36 cellular contexts compared by ENCODE assay signal in the genomic region with DNA sequence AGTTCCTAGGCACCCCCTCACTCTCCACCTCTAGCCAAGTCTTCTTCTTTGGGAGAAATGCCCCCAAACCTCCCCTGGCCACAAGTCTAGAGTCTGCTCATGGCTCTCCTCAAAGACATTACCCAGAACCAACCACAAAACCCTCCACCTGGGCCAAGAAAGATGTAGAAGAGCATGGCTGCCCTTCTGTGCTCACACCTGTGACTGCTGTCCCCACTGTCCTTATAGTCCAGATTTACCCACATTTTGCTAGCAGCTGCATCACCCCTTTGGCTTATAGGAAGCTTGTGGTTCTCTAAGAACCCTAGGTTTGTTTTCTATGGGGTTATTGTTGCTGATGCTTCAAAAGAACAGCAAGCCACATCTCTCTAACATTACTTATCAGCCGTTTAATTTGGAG. TPM values are rescaled to one million over a fixed set of nuclear protein-coding genes. Genes with fewer than 3 reads are reported as not detected.
"Had no signal": no experiment of that assay in that cellular context is flagged by ENCODE, and none has a peak within 500 bp of the region (broad histone marks: within the 10 kb centered on the region; RNA-seq: fewer than 3 reads in every experiment).

No MANE protein-coding gene starts in this region.

- DNase-seq: activated B cell treated with CpG ODN at 0.5 μM for 24 hours; activated CD4-positive, alpha-beta memory T cell treated with anti-CD3 and anti-CD28 coated beads for 36 hours; activated CD4-positive, alpha-beta T cell treated with anti-CD3 and anti-CD28 coated beads for 4 hours; activated CD4-positive, alpha-beta T cell treated with anti-CD3 and anti-CD28 coated beads, Interleukin-2, amount 10 ng/mL, durations not matched to agents 24 days and 14 days; activated CD4-positive, alpha-beta T cell treated with anti-CD3 and anti-CD28 coated beads, Interleukin-2, amount 50 U/mL, for 1 hour; activated CD4-positive, alpha-beta T cell treated with anti-CD3 and anti-CD28 coated beads, Interleukin-2, amount 50 U/mL, for 4 hours; activated CD4-positive, CD25-positive, alpha-beta regulatory T cell treated with anti-CD3 and anti-CD28 coated beads, Interleukin-2, amount 50 U/mL, for 72 hours; activated CD8-positive, alpha-beta memory T cell treated with anti-CD3 and anti-CD28 coated beads, Interleukin-2, amount 50 U/mL, for 4 hours; activated CD8-positive, alpha-beta T cell treated with anti-CD3 and anti-CD28 coated beads for 36 hours; activated effector memory CD4-positive, alpha-beta T cell treated with anti-CD3 and anti-CD28 coated beads, Interleukin-2, amount 50 U/mL, for 16 hours; activated gamma-delta T cell treated with Interleukin-2 at 50 U/mL for 16 hours; activated naive CD4-positive, alpha-beta T cell; activated naive CD4-positive, alpha-beta T cell treated with anti-CD3 and anti-CD28 coated beads for 36 hours; activated naive CD4-positive, alpha-beta T cell treated with anti-CD3 and anti-CD28 coated beads, Interleukin-2, amount 50 U/mL, for 16 hours; activated naive CD8-positive, alpha-beta T cell treated with anti-CD3 and anti-CD28 coated beads for 36 hours; activated T-cell treated with anti-CD3 and anti-CD28 coated beads for 4 hours; activated T-cell treated with anti-CD3 and anti-CD28 coated beads, Interleukin-2, amount 50 U/mL, for 1 hour; activated T-cell treated with anti-CD3 and anti-CD28 coated beads, Interleukin-2, amount 50 U/mL, for 4 hours; activated T-cell treated with anti-CD3 and anti-CD28 coated beads, Interleukin-2, amount 50 U/mL, for 72 hours; adrenal gland; amniotic stem cell; aorta; body of pancreas; brain microvascular endothelial cell; central memory CD4-positive, alpha-beta T cell; T-helper 1 cell; T-helper 2 cell; T-helper 9 cell had no signal

- H3K27ac Mint-ChIP-seq: activated B cell treated with CpG ODN at 0.5 μM for 24 hours; activated CD4-positive, alpha-beta memory T cell treated with anti-CD3 and anti-CD28 coated beads for 36 hours; activated CD4-positive, alpha-beta T cell treated with anti-CD3 and anti-CD28 coated beads, Interleukin-2, amount 10 ng/mL, durations not matched to agents 24 days and 14 days; activated CD8-positive, alpha-beta T cell treated with anti-CD3 and anti-CD28 coated beads for 36 hours; activated naive CD4-positive, alpha-beta T cell treated with anti-CD3 and anti-CD28 coated beads for 36 hours; activated naive CD4-positive, alpha-beta T cell treated with anti-CD3 and anti-CD28 coated beads, Interleukin-2, amount 50 U/mL, for 72 hours; activated naive CD8-positive, alpha-beta T cell treated with anti-CD3 and anti-CD28 coated beads for 36 hours; activated T-cell treated with anti-CD3 and anti-CD28 coated beads, Interleukin-2, amount 50 U/mL, for 72 hours; activated T-helper 1 cell treated with anti-CD3 and anti-CD28 coated beads, Interleukin-12 subunit alpha, Interleukin-12 subunit beta, Interleukin-2, Interleukin-4 antibody, amounts not matched to agents 30 ng/mL and 10 ng/mL and 1 ng/mL, durations not matched to agents 14 hours and 24 hours and 36 hours; activated T-helper 17 cell treated with anti-CD3 and anti-CD28 coated beads, Interleukin-2, amount 50 U/mL, for 72 hours; T-helper 1 cell treated with Interleukin-12 subunit alpha and Interleukin-12 subunit beta and Interleukin-4 antibody, amounts not matched to agents 30 μg/mL and 1 μg/mL, for 36 hours; T-helper 2 cell treated with Interferon-gamma antibody and Interleukin-4, amounts not matched to agents 5 μg/mL and 100 μg/mL, for 36 hours had no signal

- H3K9me3 Mint-ChIP-seq: activated CD4-positive, alpha-beta memory T cell treated with anti-CD3 and anti-CD28 coated beads for 36 hours; activated CD4-positive, alpha-beta T cell treated with anti-CD3 and anti-CD28 coated beads, Interleukin-2, amount 10 ng/mL, durations not matched to agents 24 days and 14 days; activated CD8-positive, alpha-beta T cell treated with anti-CD3 and anti-CD28 coated beads for 36 hours; activated naive CD4-positive, alpha-beta T cell treated with anti-CD3 and anti-CD28 coated beads for 36 hours; activated naive CD4-positive, alpha-beta T cell treated with anti-CD3 and anti-CD28 coated beads, Interleukin-2, amount 50 U/mL, for 72 hours; activated naive CD8-positive, alpha-beta T cell treated with anti-CD3 and anti-CD28 coated beads for 36 hours; activated T-cell treated with anti-CD3 and anti-CD28 coated beads, Interleukin-2, amount 50 U/mL, for 4 hours; activated T-cell treated with anti-CD3 and anti-CD28 coated beads, Interleukin-2, amount 50 U/mL, for 72 hours; activated T-helper 1 cell treated with anti-CD3 and anti-CD28 coated beads, Interleukin-12 subunit alpha, Interleukin-12 subunit beta, Interleukin-2, Interleukin-4 antibody, amounts not matched to agents 30 ng/mL and 10 ng/mL and 1 ng/mL, durations not matched to agents 14 hours and 24 hours and 36 hours; activated T-helper 17 cell treated with anti-CD3 and anti-CD28 coated beads, Interleukin-2, amount 50 U/mL, for 72 hours; T-helper 1 cell treated with Interleukin-12 subunit alpha and Interleukin-12 subunit beta and Interleukin-4 antibody, amounts not matched to agents 30 μg/mL and 1 μg/mL, for 36 hours; T-helper 2 cell treated with Interferon-gamma antibody and Interleukin-4, amounts not matched to agents 5 μg/mL and 100 μg/mL, for 36 hours had no signal

- H3K4me1 ChIP-seq: adrenal gland, body of pancreas, breast epithelium had no signal

- H3K4me3 ChIP-seq: adrenal gland, body of pancreas, breast epithelium had no signal

- H3K27ac ChIP-seq: adrenal gland, body of pancreas, brain microvascular endothelial cell, breast epithelium, VCaP had no signal

- H3K4me3 Mint-ChIP-seq: activated B cell treated with CpG ODN at 0.5 μM for 24 hours; activated CD4-positive, alpha-beta memory T cell treated with anti-CD3 and anti-CD28 coated beads for 36 hours; activated CD4-positive, alpha-beta T cell treated with anti-CD3 and anti-CD28 coated beads, Interleukin-2, amount 10 ng/mL, durations not matched to agents 24 days and 14 days; activated CD8-positive, alpha-beta T cell treated with anti-CD3 and anti-CD28 coated beads for 36 hours; activated naive CD4-positive, alpha-beta T cell treated with anti-CD3 and anti-CD28 coated beads for 36 hours; activated naive CD8-positive, alpha-beta T cell treated with anti-CD3 and anti-CD28 coated beads for 36 hours; activated T-cell treated with anti-CD3 and anti-CD28 coated beads, Interleukin-2, amount 50 U/mL, for 4 hours; activated T-cell treated with anti-CD3 and anti-CD28 coated beads, Interleukin-2, amount 50 U/mL, for 72 hours; activated T-helper 1 cell treated with anti-CD3 and anti-CD28 coated beads, Interleukin-12 subunit alpha, Interleukin-12 subunit beta, Interleukin-2, Interleukin-4 antibody, amounts not matched to agents 30 ng/mL and 10 ng/mL and 1 ng/mL, durations not matched to agents 14 hours and 24 hours and 36 hours; activated T-helper 17 cell treated with anti-CD3 and anti-CD28 coated beads, Interleukin-2, amount 50 U/mL, for 72 hours; T-helper 1 cell treated with Interleukin-12 subunit alpha and Interleukin-12 subunit beta and Interleukin-4 antibody, amounts not matched to agents 30 μg/mL and 1 μg/mL, for 36 hours; T-helper 2 cell treated with Interferon-gamma antibody and Interleukin-4, amounts not matched to agents 5 μg/mL and 100 μg/mL, for 36 hours had no signal

- H3K36me3 Mint-ChIP-seq: activated CD4-positive, alpha-beta memory T cell treated with anti-CD3 and anti-CD28 coated beads for 36 hours; activated naive CD4-positive, alpha-beta T cell treated with anti-CD3 and anti-CD28 coated beads, Interleukin-2, amount 50 U/mL, for 72 hours; activated naive CD8-positive, alpha-beta T cell treated with anti-CD3 and anti-CD28 coated beads for 36 hours had no signal

- H3K9me3 ChIP-seq: adrenal gland, body of pancreas, breast epithelium had no signal

- ATAC-seq: activated CD8-positive, alpha-beta T cell treated with anti-CD3 and anti-CD28 coated beads for 36 hours; activated naive CD4-positive, alpha-beta T cell treated with anti-CD3 and anti-CD28 coated beads, Interleukin-2, amount 50 U/mL, for 72 hours; activated T-cell treated with anti-CD3 and anti-CD28 coated beads, Interleukin-2, amount 50 U/mL, for 4 hours; activated T-cell treated with anti-CD3 and anti-CD28 coated beads, Interleukin-2, amount 50 U/mL, for 72 hours; activated T-helper 17 cell treated with anti-CD3 and anti-CD28 coated beads, Interleukin-2, amount 50 U/mL, for 72 hours; body of pancreas had no signal

- H3K4me1 Mint-ChIP-seq: activated B cell treated with CpG ODN at 0.5 μM for 24 hours; activated CD4-positive, alpha-beta T cell treated with anti-CD3 and anti-CD28 coated beads, Interleukin-2, amount 10 ng/mL, durations not matched to agents 24 days and 14 days; activated naive CD8-positive, alpha-beta T cell treated with anti-CD3 and anti-CD28 coated beads for 36 hours; activated T-helper 17 cell treated with anti-CD3 and anti-CD28 coated beads, Interleukin-2, amount 50 U/mL, for 72 hours had no signal

- H3K36me3 ChIP-seq: adrenal gland, brain microvascular endothelial cell, breast epithelium had no signal

RNA-seq across cellular contexts. Expression of gene GABBR2, which starts 6.1 kb away (rescaled TPM):
- total RNA-seq: activated B cell treated with CpG ODN at 0.5 μM for 24 hours; activated CD4-positive, alpha-beta memory T cell treated with anti-CD3 and anti-CD28 coated beads for 36 hours; activated CD4-positive, alpha-beta T cell treated with anti-CD3 and anti-CD28 coated beads, Interleukin-2, amount 10 ng/mL, durations not matched to agents 24 days and 14 days; activated CD8-positive, alpha-beta memory T cell treated with anti-CD3 and anti-CD28 coated beads for 36 hours; activated CD8-positive, alpha-beta T cell treated with anti-CD3 and anti-CD28 coated beads for 36 hours; activated naive CD4-positive, alpha-beta T cell treated with anti-CD3 and anti-CD28 coated beads for 36 hours; activated naive CD4-positive, alpha-beta T cell treated with anti-CD3 and anti-CD28 coated beads, Interleukin-2, amount 50 U/mL, for 72 hours; activated naive CD8-positive, alpha-beta T cell treated with anti-CD3 and anti-CD28 coated beads for 36 hours; activated T-cell treated with anti-CD3 and anti-CD28 coated beads, Interleukin-2, amount 50 U/mL, for 4 hours; activated T-cell treated with anti-CD3 and anti-CD28 coated beads, Interleukin-2, amount 50 U/mL, for 72 hours; activated T-helper 1 cell treated with anti-CD3 and anti-CD28 coated beads, Interleukin-12 subunit alpha, Interleukin-12 subunit beta, Interleukin-2, Interleukin-4 antibody, amounts not matched to agents 30 ng/mL and 10 ng/mL and 1 ng/mL, durations not matched to agents 14 hours and 24 hours and 36 hours; activated T-helper 17 cell treated with anti-CD3 and anti-CD28 coated beads, Interleukin-2, amount 50 U/mL, for 72 hours; body of pancreas; breast epithelium had no signal
